In genomic region chr10:6386960-6387359, GRCh38 we compare ENCODE assay signal across 21 cellular contexts.
DNase-seq lines count a peak whose midpoint lies in the region; ATAC-seq, FAIRE-seq and TF ChIP-seq lines count a peak whose summit lies in the region.
"Had no signal": no experiment of that assay in that cellular context is flagged by ENCODE, and none has a peak within 500 bp of the region (broad histone marks: within the 10 kb centered on the region; RNA-seq: fewer than 3 reads in every experiment).

No MANE protein-coding gene starts in this region.

- H3K9me3 ChIP-seq in pancreas, result no peaks in the 10 kb centered on the region
- H3K9me3 ChIP-seq: BE2C had no signal

- peaks cover 10% of the 10 kb centered on the region for H3K9me3 Mint-ChIP-seq in Calu3 (ENCODE audit: low read depth, unreplicated experiment)
- peaks cover 37% of the 10 kb centered on the region for H3K9me3 Mint-ChIP-seq in activated T-helper 1 cell treated with anti-CD3 and anti-CD28 coated beads, Interleukin-12 subunit alpha, Interleukin-12 subunit beta, Interleukin-2, Interleukin-4 antibody, amounts not matched to agents 30 ng/mL and 10 ng/mL and 1 ng/mL, durations not matched to agents 14 hours and 24 hours and 36 hours
- peaks cover 27% of the 10 kb centered on the region for H3K9me3 Mint-ChIP-seq in dendritic cell treated with granulocyte-macrophage colony-stimulating factor and Interleukin-4, amounts not matched to agents 40 ng/mL and 50 ng/mL, for 4 days

- intact Hi-C loops in Calu3 (cut with micrococcal nuclease; ENCODE audit: unreplicated experiment) (no loop called here), pancreas (cut with DNase I) (no loop called here)
- intact Hi-C loops in activated T-helper 1 cell treated with anti-CD3 and anti-CD28 coated beads, Interleukin-12 subunit alpha, Interleukin-12 subunit beta, Interleukin-2, Interleukin-4 antibody, amounts not matched to agents 30 ng/mL and 10 ng/mL and 1 ng/mL, durations not matched to agents 14 hours and 24 hours and 36 hours (cut with micrococcal nuclease), result no loop called here
- intact Hi-C loops in dendritic cell treated with granulocyte-macrophage colony-stimulating factor and Interleukin-4, amounts not matched to agents 40 ng/mL and 50 ng/mL, for 4 days (cut with micrococcal nuclease), result no loop called here

- TF ChIP-seq CTCF in Calu3 (IDR thresholded peaks at IDR 0.05; ENCODE audit: unreplicated experiment) (no peak), pancreas (IDR thresholded peaks at IDR 0.05) (no peak)

- BruUV-seq in Calu3 (replicated peaks; lab: Mats Ljungman, UMichigan), result no TSS peak

- H3K4me1 Mint-ChIP-seq in Calu3 (ENCODE audit: low read depth, unreplicated experiment), result peaks cover 72% of the 10 kb centered on the region
- H3K4me1 Mint-ChIP-seq in activated T-helper 1 cell treated with anti-CD3 and anti-CD28 coated beads, Interleukin-12 subunit alpha, Interleukin-12 subunit beta, Interleukin-2, Interleukin-4 antibody, amounts not matched to agents 30 ng/mL and 10 ng/mL and 1 ng/mL, durations not matched to agents 14 hours and 24 hours and 36 hours (ENCODE audit: low read depth), result peaks cover 11% of the 10 kb centered on the region
- H3K4me1 Mint-ChIP-seq in dendritic cell treated with granulocyte-macrophage colony-stimulating factor and Interleukin-4, amounts not matched to agents 40 ng/mL and 50 ng/mL, for 4 days (ENCODE audit: low read depth), result peaks cover 63% of the 10 kb centered on the region
- H3K4me1 Mint-ChIP-seq: H9 had no signal

- H3K36me3 Mint-ChIP-seq in Calu3 (ENCODE audit: insufficient read depth, unreplicated experiment), result peaks cover 8% of the 10 kb centered on the region
- H3K36me3 Mint-ChIP-seq in activated T-helper 1 cell treated with anti-CD3 and anti-CD28 coated beads, Interleukin-12 subunit alpha, Interleukin-12 subunit beta, Interleukin-2, Interleukin-4 antibody, amounts not matched to agents 30 ng/mL and 10 ng/mL and 1 ng/mL, durations not matched to agents 14 hours and 24 hours and 36 hours (ENCODE audit: low read depth), result peaks cover 19% of the 10 kb centered on the region
- peaks cover 5% of the 10 kb centered on the region for H3K36me3 Mint-ChIP-seq in dendritic cell treated with granulocyte-macrophage colony-stimulating factor and Interleukin-4, amounts not matched to agents 40 ng/mL and 50 ng/mL, for 4 days (ENCODE audit: low read depth)

- TF ChIP-seq POLR2A in GM12891 (IDR thresholded peaks at IDR 0.05; ENCODE audit: low read depth, low read length), result no peak

- no peak overlapping the region for H3K4me3 ChIP-seq in pancreas

- no peaks in the 10 kb centered on the region for H3K4me1 ChIP-seq in pancreas
- H3K4me1 ChIP-seq: BE2C, Caco-2 had no signal

- WGBS in pancreas, 2 donors, result 82 to 86% methylated on average over 5 of the region's 5 CpGs

- CTCF ChIA-PET in Calu3 (lab: Charles Lee), result interaction anchor here (1.5 to 2.2 kb wide), 3 partner anchors 12 to 88 kb away, joined by 5 to 14 read pairs (median 8); no protein-coding TSS in a partner anchor

- peak overlapping the region; percentile 88 for H3K27ac Mint-ChIP-seq in Calu3 (ENCODE audit: unreplicated experiment)
- H3K27ac Mint-ChIP-seq in activated T-helper 1 cell treated with anti-CD3 and anti-CD28 coated beads, Interleukin-12 subunit alpha, Interleukin-12 subunit beta, Interleukin-2, Interleukin-4 antibody, amounts not matched to agents 30 ng/mL and 10 ng/mL and 1 ng/mL, durations not matched to agents 14 hours and 24 hours and 36 hours, result peak overlapping the region; percentile 47
- peak overlapping the region; percentile 35 for H3K27ac Mint-ChIP-seq in dendritic cell treated with granulocyte-macrophage colony-stimulating factor and Interleukin-4, amounts not matched to agents 40 ng/mL and 50 ng/mL, for 4 days
- H3K27ac Mint-ChIP-seq: CD4-positive, alpha-beta T cell; H9 had no signal

- no peaks in the 10 kb centered on the region for H3K27me3 ChIP-seq in pancreas
- H3K27me3 ChIP-seq: BE2C had no signal

- DNase-seq in Calu3 (no peak), GM12891 (ENCODE audit: insufficient read length, low spot score) (no peak), pancreas (no peak), NCI-H2029 treated with DMSO at 0.1 percent for 48 hours (lab: John Stamatoyannopoulos, UW) (no peak), NCI-H2171 (lab: John Stamatoyannopoulos, UW) (no peak)
- no peak for DNase-seq in activated T-helper 1 cell treated with anti-CD3 and anti-CD28 coated beads, Interleukin-12 subunit alpha, Interleukin-12 subunit beta, Interleukin-2, Interleukin-4 antibody, amounts not matched to agents 30 ng/mL and 10 ng/mL and 1 ng/mL, durations not matched to agents 14 hours and 24 hours and 36 hours (ENCODE audit: low spot score)
- DNase-seq: ACHN; BE2C; Caco-2; CD4-positive, alpha-beta T cell; DMS153; DMS79; GDM1; H9; KG1 had no signal

- H3K27me3 Mint-ChIP-seq in Calu3 (ENCODE audit: unreplicated experiment), result no peaks in the 10 kb centered on the region
- no peaks in the 10 kb centered on the region for H3K27me3 Mint-ChIP-seq in activated T-helper 1 cell treated with anti-CD3 and anti-CD28 coated beads, Interleukin-12 subunit alpha, Interleukin-12 subunit beta, Interleukin-2, Interleukin-4 antibody, amounts not matched to agents 30 ng/mL and 10 ng/mL and 1 ng/mL, durations not matched to agents 14 hours and 24 hours and 36 hours (ENCODE audit: insufficient read depth)
- H3K27me3 Mint-ChIP-seq in dendritic cell treated with granulocyte-macrophage colony-stimulating factor and Interleukin-4, amounts not matched to agents 40 ng/mL and 50 ng/mL, for 4 days, result no peaks in the 10 kb centered on the region
- H3K27me3 Mint-ChIP-seq: CD4-positive, alpha-beta T cell; IgD-negative memory B cell had no signal

- ATAC-seq in pancreas (no peak), HG03108 (IDR thresholded peaks at IDR 0.05; ENCODE audit: unreplicated experiment) (no peak)

- no peak overlapping the region for H3K27ac ChIP-seq in pancreas
- H3K27ac ChIP-seq: HL-60 had no signal

- no peaks in the 10 kb centered on the region for H3K36me3 ChIP-seq in pancreas
- H3K36me3 ChIP-seq: BE2C had no signal

- FAIRE-seq in GM12891 (lab: Jason Lieb, UNC) (peak; percentile 62), pancreas (lab: Jason Lieb, UNC) (no peak)
- FAIRE-seq: A204.1, H1 had no signal

- H3K4me3 Mint-ChIP-seq in Calu3 (ENCODE audit: low read depth, unreplicated experiment), result no peak overlapping the region
- no peak overlapping the region for H3K4me3 Mint-ChIP-seq in activated T-helper 1 cell treated with anti-CD3 and anti-CD28 coated beads, Interleukin-12 subunit alpha, Interleukin-12 subunit beta, Interleukin-2, Interleukin-4 antibody, amounts not matched to agents 30 ng/mL and 10 ng/mL and 1 ng/mL, durations not matched to agents 14 hours and 24 hours and 36 hours
- H3K4me3 Mint-ChIP-seq in dendritic cell treated with granulocyte-macrophage colony-stimulating factor and Interleukin-4, amounts not matched to agents 40 ng/mL and 50 ng/mL, for 4 days, result no peak overlapping the region
- H3K4me3 Mint-ChIP-seq: CD4-positive, alpha-beta T cell; H9; IgD-negative memory B cell had no signal

TF ChIP-seq in GM12891, 5 proteins besides CTCF, POLR2A, EP300 and RAD21:
- TF ChIP-seq POU2F2 (IDR thresholded peaks at IDR 0.05; ENCODE audit: low read depth, low read length) (no peak), PAX5 (IDR thresholded peaks at IDR 0.05; ENCODE audit: insufficient read depth, low read length, severe bottlenecking) (no peak), TAF1 (IDR thresholded peaks at IDR 0.05; ENCODE audit: low read depth, low read length) (no peak), POLR2AphosphoS5 (IDR thresholded peaks at IDR 0.05; ENCODE audit: low read depth, low read length) (no peak), SPI1 (IDR thresholded peaks at IDR 0.05; ENCODE audit: low read depth, low read length) (no peak)

Comparison
In these comparisons a context has a peak if more than half of its experiments do, and no peak if none do; other contexts are left out.
1. H3K27ac Mint-ChIP-seq: peak in every context shown above with its lines; median percentile 88 in Calu3; 47 in activated T-helper 1 cell treated with anti-CD3 and anti-CD28 coated beads, Interleukin-12 subunit alpha, Interleukin-12 subunit beta, Interleukin-2, Interleukin-4 antibody, amounts not matched to agents 30 ng/mL and 10 ng/mL and 1 ng/mL, durations not matched to agents 14 hours and 24 hours and 36 hours; 35 in dendritic cell treated with granulocyte-macrophage colony-stimulating factor and Interleukin-4, amounts not matched to agents 40 ng/mL and 50 ng/mL, for 4 days.